8 cellular contexts compared by ENCODE assay signal in the genomic region with DNA sequence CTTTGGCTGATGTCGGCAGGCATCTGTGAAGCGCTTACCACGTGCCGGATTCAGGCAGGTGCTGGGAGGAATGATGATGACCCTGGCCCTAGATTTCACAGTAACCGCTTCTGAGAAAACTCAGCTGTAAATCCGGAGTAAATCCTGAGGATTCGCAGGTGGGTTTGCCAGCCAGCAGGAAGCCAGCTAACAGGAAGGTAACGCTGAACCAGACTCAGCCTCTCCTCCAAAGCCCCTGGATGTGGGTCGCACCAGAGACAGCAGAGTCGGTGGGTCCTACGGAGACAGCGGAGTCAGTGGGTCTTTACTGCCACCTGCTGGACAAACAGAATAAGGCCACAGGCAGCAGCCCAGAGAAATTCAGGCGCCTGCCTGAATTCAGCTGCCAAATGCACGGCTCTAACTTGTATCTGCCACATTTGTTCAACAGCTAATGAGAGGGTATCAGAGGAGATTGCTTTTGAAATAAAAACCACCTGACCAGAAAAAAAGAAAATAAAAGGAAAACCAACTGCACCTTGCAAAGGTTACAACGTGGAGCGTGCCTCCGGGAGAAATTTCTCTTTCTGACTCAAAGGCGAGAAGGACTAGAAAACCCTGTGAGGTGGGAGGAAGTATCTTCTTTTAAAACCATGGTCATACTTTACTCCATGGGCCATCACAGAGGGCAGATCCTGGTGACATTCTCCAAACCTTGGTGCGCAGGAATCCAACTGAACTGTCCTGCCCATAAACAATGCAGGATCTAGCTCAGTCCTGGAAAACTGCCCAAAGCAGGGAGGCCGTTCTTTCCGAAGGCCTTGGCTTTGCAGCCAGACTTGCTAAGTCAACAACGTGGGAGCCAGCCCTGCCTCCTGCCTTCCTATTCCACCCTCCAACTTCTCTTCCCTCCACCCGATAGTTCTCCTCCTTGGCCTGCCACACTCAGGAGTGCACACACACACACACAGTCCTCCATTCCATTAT.
DNase-seq lines count a peak whose midpoint lies in the region; ATAC-seq and TF ChIP-seq lines count a peak whose summit lies in the region.

No MANE protein-coding gene starts in this region.

- H3K9me2 ChIP-seq in Loucy (replicated peaks; ENCODE audit: low read depth, low read length) = no peaks in the 10 kb centered on the region

- H3K27ac ChIP-seq in RWPE2 (ENCODE audit: poor library complexity, severe bottlenecking) (no peak overlapping the region), neutrophil (no peak overlapping the region), subcutaneous abdominal adipose tissue (ENCODE audit: low read depth, low read length) (peak overlapping the region; percentile 71)

- peak overlapping the region; percentile 10 for H3K4me3 ChIP-seq in Loucy (ENCODE audit: low read length, poor library complexity, severe bottlenecking)
- no peak overlapping the region for H3K4me3 ChIP-seq in RWPE2 (ENCODE audit: severe bottlenecking)
- peak overlapping the region; percentile 29 to 41 for H3K4me3 ChIP-seq in neutrophil (ENCODE audit: low read depth in 1 of 2, low read length in 1 of 2)
- H3K4me3 ChIP-seq in subcutaneous abdominal adipose tissue (ENCODE audit: low read depth in 1 of 5, low read length in 5 of 5) = peak overlapping the region; percentile 43 to 62 (median 50)

- H4K20me1 ChIP-seq in Loucy (ENCODE audit: insufficient read depth, low read length, poor library complexity, severe bottlenecking) = no peaks in the 10 kb centered on the region

- peak overlapping the region; percentile 28 for H3K4me2 ChIP-seq in Loucy (ENCODE audit: low read depth, low read length, poor library complexity, severe bottlenecking)

- H3K4me1 ChIP-seq in Loucy (ENCODE audit: insufficient read depth, low read length, poor library complexity, severe bottlenecking) = peaks cover 8% of the 10 kb centered on the region
- H3K4me1 ChIP-seq in RWPE2 (ENCODE audit: insufficient read depth, poor library complexity, severe bottlenecking) = no peaks in the 10 kb centered on the region
- H3K4me1 ChIP-seq in neutrophil (ENCODE audit: control insufficient read depth in 1 of 2, insufficient read depth in 1 of 2, low read depth in 1 of 2, low read length in 1 of 2) = peaks cover 17 to 25% of the 10 kb centered on the region in 2 experiments
- peaks cover 9 to 24% (median 21%) of the 10 kb centered on the region in 5 donors for H3K4me1 ChIP-seq in subcutaneous abdominal adipose tissue (ENCODE audit: control insufficient read depth in 5 of 5, insufficient read depth in 5 of 5, low read length in 5 of 5)

- TF ChIP-seq CTCF in Loucy (conservative IDR thresholded peaks at IDR 0.05; ENCODE audit: low read length) = peak; percentile 97
- peak; percentile 96 for TF ChIP-seq CTCF in RWPE2 (IDR thresholded peaks at IDR 0.05; ENCODE audit: poor library complexity, severe bottlenecking)
- TF ChIP-seq CTCF in neutrophil (IDR thresholded peaks at IDR 0.05) = peak; percentile 89

- H3K9me3 ChIP-seq in Loucy (ENCODE audit: insufficient read depth, low read depth, low read length) (no peaks in the 10 kb centered on the region), RWPE2 (ENCODE audit: severe bottlenecking) (no peaks in the 10 kb centered on the region), neutrophil (no peaks in the 10 kb centered on the region), subcutaneous abdominal adipose tissue (ENCODE audit: control insufficient read depth in 5 of 5, low read length in 5 of 5) (no peaks in the 10 kb centered on the region)

- peak; percentile 89 for DNase-seq in DMS53 (lab: John Stamatoyannopoulos, UW)
- no peak for DNase-seq in RWPE2 (ENCODE audit: low spot score)
- DNase-seq in activated gamma-delta T cell treated with anti-CD3 and anti-CD28 coated beads, Interleukin-2, amount 50 U/mL, for 16 hours (ENCODE audit: low read depth) = peak; percentile 43
- peak; percentile 81 for DNase-seq in germinal center (ENCODE audit: low spot score)

- H3K27me3 ChIP-seq in Loucy (ENCODE audit: insufficient read depth, low read length, poor library complexity, severe bottlenecking) (no peaks in the 10 kb centered on the region), RWPE2 (ENCODE audit: insufficient read depth, poor library complexity, severe bottlenecking) (no peaks in the 10 kb centered on the region), neutrophil (no peaks in the 10 kb centered on the region), subcutaneous abdominal adipose tissue (ENCODE audit: control insufficient read depth in 5 of 5, insufficient read depth in 4 of 5, low read length in 5 of 5) (no peaks in the 10 kb centered on the region)

- H3F3A ChIP-seq in Loucy (ENCODE audit: low read depth) = no peaks in the 10 kb centered on the region

- ATAC-seq in RWPE2 (ENCODE audit: low read depth) = peak; percentile 90
- ATAC-seq in HG03280 (IDR thresholded peaks at IDR 0.05; ENCODE audit: unreplicated experiment) = no peak

- H3K36me3 ChIP-seq in Loucy (ENCODE audit: insufficient read depth, low read length) (no peaks in the 10 kb centered on the region), RWPE2 (ENCODE audit: low read depth) (no peaks in the 10 kb centered on the region), neutrophil (no peaks in the 10 kb centered on the region), subcutaneous abdominal adipose tissue (ENCODE audit: control insufficient read depth in 5 of 5, insufficient read depth in 5 of 5, low read length in 5 of 5) (no peaks in the 10 kb centered on the region)

- peak overlapping the region; percentile 12 for H3K9ac ChIP-seq in Loucy (ENCODE audit: low read depth, low read length, poor library complexity, severe bottlenecking)
- peak overlapping the region in 4 of 5 donors; percentile 13 to 68 (median 61) for H3K9ac ChIP-seq in subcutaneous abdominal adipose tissue (ENCODE audit: low read length in 5 of 5)

- H2AFZ ChIP-seq in Loucy (ENCODE audit: low read length) = peak overlapping the region; percentile 42

- H3K79me2 ChIP-seq in Loucy (ENCODE audit: insufficient read depth, low read length) = no peaks in the 10 kb centered on the region
